Comparison of ENCODE assay signal across 1 cellular context in the genomic region with DNA sequence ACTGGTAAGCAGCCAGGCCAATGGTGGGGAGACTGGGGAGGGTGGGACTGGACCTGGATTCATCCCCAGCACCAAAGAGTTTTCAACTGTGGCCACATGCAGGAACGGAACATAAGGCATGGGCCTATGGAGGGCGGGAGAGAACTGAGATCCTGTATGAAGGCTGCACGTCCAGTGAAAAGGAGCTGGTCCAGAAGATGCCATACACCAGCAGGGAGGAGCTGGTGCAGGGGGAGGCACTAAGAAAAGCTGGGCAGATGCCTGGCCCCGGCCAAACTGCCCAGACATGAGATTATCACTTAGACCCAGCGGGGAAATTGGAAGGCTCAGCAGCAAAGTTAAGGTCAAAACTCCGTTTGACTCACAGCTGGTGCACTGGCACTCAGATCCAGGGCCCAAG.
TF ChIP-seq lines count a peak whose summit lies in the region.

No MANE protein-coding gene starts in this region.

TF ChIP-seq in H1, 55 proteins besides CTCF, POLR2A, EP300 and RAD21:
- TF ChIP-seq SAP30 (IDR thresholded peaks at IDR 0.05; ENCODE audit: insufficient read depth, insufficient replicate concordance, low read length) (no peak), TCF12 (IDR thresholded peaks at IDR 0.05; ENCODE audit: low read depth, low read length) (no peak), SIN3A (conservative IDR thresholded peaks at IDR 0.05 in 1 of 2, IDR thresholded peaks at IDR 0.05 in 1 of 2; ENCODE audit: low read depth in 1 of 2, low read length in 2 of 2) (no peak)
- TF ChIP-seq, protein P1, sequence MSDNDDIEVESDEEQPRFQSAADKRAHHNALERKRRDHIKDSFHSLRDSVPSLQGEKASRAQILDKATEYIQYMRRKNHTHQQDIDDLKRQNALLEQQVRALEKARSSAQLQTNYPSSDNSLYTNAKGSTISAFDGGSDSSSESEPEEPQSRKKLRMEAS (IDR thresholded peaks at IDR 0.05): 0 out of 2 replicates have a peak, but pooled peaks have one; percentile 27
- TF ChIP-seq, protein P2, sequence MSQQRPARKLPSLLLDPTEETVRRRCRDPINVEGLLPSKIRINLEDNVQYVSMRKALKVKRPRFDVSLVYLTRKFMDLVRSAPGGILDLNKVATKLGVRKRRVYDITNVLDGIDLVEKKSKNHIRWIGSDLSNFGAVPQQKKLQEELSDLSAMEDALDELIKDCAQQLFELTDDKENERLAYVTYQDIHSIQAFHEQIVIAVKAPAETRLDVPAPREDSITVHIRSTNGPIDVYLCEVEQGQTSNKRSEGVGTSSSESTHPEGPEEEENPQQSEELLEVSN (IDR thresholded peaks at IDR 0.05): peak; percentile 63; the same call in 1 of the 2 replicates
- TF ChIP-seq, protein P3, sequence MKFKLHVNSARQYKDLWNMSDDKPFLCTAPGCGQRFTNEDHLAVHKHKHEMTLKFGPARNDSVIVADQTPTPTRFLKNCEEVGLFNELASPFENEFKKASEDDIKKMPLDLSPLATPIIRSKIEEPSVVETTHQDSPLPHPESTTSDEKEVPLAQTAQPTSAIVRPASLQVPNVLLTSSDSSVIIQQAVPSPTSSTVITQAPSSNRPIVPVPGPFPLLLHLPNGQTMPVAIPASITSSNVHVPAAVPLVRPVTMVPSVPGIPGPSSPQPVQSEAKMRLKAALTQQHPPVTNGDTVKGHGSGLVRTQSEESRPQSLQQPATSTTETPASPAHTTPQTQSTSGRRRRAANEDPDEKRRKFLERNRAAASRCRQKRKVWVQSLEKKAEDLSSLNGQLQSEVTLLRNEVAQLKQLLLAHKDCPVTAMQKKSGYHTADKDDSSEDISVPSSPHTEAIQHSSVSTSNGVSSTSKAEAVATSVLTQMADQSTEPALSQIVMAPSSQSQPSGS (IDR thresholded peaks at IDR 0.05; ENCODE audit: low read length): no peak
